ENCODE assay signal across 31 cellular contexts in the genomic region with DNA sequence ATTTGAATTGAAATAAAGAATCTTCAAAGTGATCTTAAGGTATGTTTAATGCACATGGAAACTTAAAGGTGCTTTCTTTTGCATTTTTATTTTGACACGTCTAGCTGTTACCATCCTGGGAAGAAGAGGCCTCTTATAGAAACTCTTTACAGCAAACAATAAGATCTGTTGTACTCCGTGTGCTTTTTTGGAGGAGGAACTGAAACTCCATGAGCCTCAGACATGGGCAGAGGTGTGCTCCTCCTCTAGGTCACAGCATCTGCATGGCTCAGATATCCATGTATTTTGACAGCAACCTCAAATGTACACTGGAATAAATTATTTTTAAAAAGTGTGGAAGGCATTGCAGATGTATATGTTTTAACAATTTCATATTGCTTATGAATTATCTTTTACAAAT.
"Had no signal": no experiment of that assay in that cellular context is flagged by ENCODE, and none has a peak within 500 bp of the region (broad histone marks: within the 10 kb centered on the region; RNA-seq: fewer than 3 reads in every experiment).

No MANE protein-coding gene starts in this region.

- ATAC-seq: Panc1, SK-N-SH treated with all-trans-retinoic acid at 6 μM for 48 hours, T-cell had no signal

- H3K4me3 ChIP-seq: PC-9, SJCRH30, SK-N-MC had no signal

- H3K36me3 ChIP-seq: SJCRH30 had no signal

- H3K4me2 ChIP-seq: PC-9 had no signal

- FAIRE-seq: RCC 7860 had no signal

- H3K27ac Mint-ChIP-seq: T-cell had no signal

- H3K27me3 Mint-ChIP-seq: T-cell had no signal

- DNase-seq: Karpas-422, MM.1S, MV-4-11, NCI-H1092, NCI-H1105, NCI-H1417 treated with DMSO at 0.1 percent for 48 hours, NCI-H146, NCI-H1694, NCI-H187, NCI-H1930, NCI-H2029 treated with DMSO at 0.1 percent for 48 hours, NCI-H2081 treated with DMSO at 0.1 percent for 48 hours, NCI-H2107, NCI-H2171, NCI-H226, NCI-H446 treated with DMSO at 0.1 percent for 48 hours, NCI-H510A, NCI-H524, NCI-H526, NCI-H69, NCI-H748 treated with DMSO at 0.1 percent for 48 hours, NCI-H82, PC-9, Right ventricle myocardium superior, SIG-M5, SJCRH30, T-cell had no signal

- H3K27ac ChIP-seq: PC-9, SJCRH30, SK-N-MC had no signal

- H3K9me3 ChIP-seq: SJCRH30 had no signal

- H3K36me3 Mint-ChIP-seq: T-cell had no signal

- H3K4me3 Mint-ChIP-seq: T-cell had no signal

- H2AFZ ChIP-seq: PC-9 had no signal

- H3K4me1 ChIP-seq: SJCRH30 had no signal

- H3K4me1 Mint-ChIP-seq: T-cell had no signal

- H3K27me3 ChIP-seq: SJCRH30 had no signal
